8 cellular contexts compared by ENCODE assay signal in the genomic region with DNA sequence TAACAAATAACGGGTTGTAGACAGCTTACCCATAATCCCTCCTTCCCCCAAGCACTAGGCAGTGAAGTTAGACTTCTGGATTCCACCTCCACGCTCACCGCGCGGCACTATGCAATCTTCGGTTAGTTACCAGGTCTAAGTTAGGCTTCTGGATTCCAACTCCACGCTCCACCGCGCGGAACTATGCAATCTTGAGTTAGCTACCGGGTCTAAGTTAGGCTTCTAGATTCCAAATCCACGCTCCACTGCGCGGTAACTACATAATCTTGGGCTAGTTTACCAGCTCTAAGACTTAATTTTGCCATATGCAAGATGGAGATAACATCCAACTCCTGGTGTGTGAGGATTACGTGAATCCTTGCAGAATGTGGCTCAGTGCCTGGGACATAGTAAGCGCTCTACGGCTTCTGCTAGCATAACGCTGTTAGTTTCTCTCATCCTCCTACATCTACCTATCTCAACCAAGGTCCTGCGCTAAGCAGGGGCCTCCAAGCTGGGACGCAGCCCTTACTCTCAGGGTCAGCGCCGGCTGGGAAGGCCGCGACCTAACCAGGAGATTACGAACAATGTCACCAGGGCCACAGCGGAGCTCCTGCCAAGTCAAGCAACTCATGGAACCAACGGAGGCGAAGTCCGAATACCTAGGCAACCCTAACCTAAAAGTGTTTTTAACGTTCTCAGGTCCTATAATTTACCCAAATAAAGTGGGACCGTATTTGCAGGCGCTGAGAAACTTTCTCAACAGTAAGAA. TPM values are rescaled to one million over a fixed set of nuclear protein-coding genes. Genes with fewer than 3 reads are reported as not detected.
DNase-seq lines count a peak whose midpoint lies in the region; ATAC-seq and TF ChIP-seq lines count a peak whose summit lies in the region.

No MANE protein-coding gene starts in this region.

- H3K4me3 ChIP-seq in GM06990 (replicated peaks; ENCODE audit: low read depth, low read length) (peak overlapping the region; percentile 98), parathyroid adenoma (ENCODE audit: low read depth, low read length) (peak overlapping the region; percentile 95)
- peak overlapping the region; percentile 76 for H3K4me3 ChIP-seq in Jurkat, Clone E6-1 (ENCODE audit: low read length)

- peak overlapping the region; percentile 100 for H3K4me3 Mint-ChIP-seq in activated T-cell treated with anti-CD3 and anti-CD28 coated beads, Interleukin-2, amount 50 U/mL, for 4 hours

- H3K27me3 ChIP-seq in GM06990 (replicated peaks; ENCODE audit: control insufficient read depth, insufficient read depth, low read length) (no peaks in the 10 kb centered on the region), parathyroid adenoma (ENCODE audit: control insufficient read depth, insufficient read depth, low read length) (no peaks in the 10 kb centered on the region)

- H3K36me3 ChIP-seq in GM06990 (ENCODE audit: control insufficient read depth, insufficient read depth, low read length) (peaks cover 19% of the 10 kb centered on the region), parathyroid adenoma (ENCODE audit: control insufficient read depth, insufficient read depth, low read length) (no peaks in the 10 kb centered on the region)

- ATAC-seq in GM21723 (IDR thresholded peaks at IDR 0.05; ENCODE audit: unreplicated experiment), result peak; percentile 25
- ATAC-seq in activated T-cell treated with anti-CD3 and anti-CD28 coated beads, Interleukin-2, amount 50 U/mL, for 4 hours, result peak; percentile 29 to 33

- peaks cover 12% of the 10 kb centered on the region for H3K79me2 ChIP-seq in parathyroid adenoma

- H3K4me1 ChIP-seq in parathyroid adenoma, result peaks cover 14% of the 10 kb centered on the region

- DNase-seq in GM06990 (ENCODE audit: extremely low read depth, insufficient read length) (no peak), germinal center (ENCODE audit: low spot score) (peak; percentile 37), SW 1271 (lab: John Stamatoyannopoulos, UW) (no peak), NCI-H1105 treated with DMSO at 0.1 percent for 48 hours (lab: John Stamatoyannopoulos, UW) (no peak)
- peak; percentile 44 for DNase-seq in Jurkat, Clone E6-1 (ENCODE audit: low read depth, low spot score)
- no peak for DNase-seq in activated T-cell treated with anti-CD3 and anti-CD28 coated beads, Interleukin-2, amount 50 U/mL, for 4 hours

- H3K27ac ChIP-seq in parathyroid adenoma, result peak overlapping the region; percentile 86

- peaks cover 33% of the 10 kb centered on the region for H3K36me3 Mint-ChIP-seq in activated T-cell treated with anti-CD3 and anti-CD28 coated beads, Interleukin-2, amount 50 U/mL, for 4 hours (ENCODE audit: insufficient read depth)

- H3K9ac ChIP-seq in parathyroid adenoma, result no peak overlapping the region

- H3K4me2 ChIP-seq in parathyroid adenoma (ENCODE audit: low read length), result peak overlapping the region; percentile 99

- no peaks in the 10 kb centered on the region for H3K9me3 Mint-ChIP-seq in activated T-cell treated with anti-CD3 and anti-CD28 coated beads, Interleukin-2, amount 50 U/mL, for 4 hours

- H3K27me3 Mint-ChIP-seq in activated T-cell treated with anti-CD3 and anti-CD28 coated beads, Interleukin-2, amount 50 U/mL, for 4 hours (ENCODE audit: low read depth), result no peaks in the 10 kb centered on the region

- peaks cover 4% of the 10 kb centered on the region for H3K9me3 ChIP-seq in parathyroid adenoma (ENCODE audit: control insufficient read depth, low read length)

- TF ChIP-seq CTCF in GM06990 (IDR thresholded peaks at IDR 0.05; ENCODE audit: insufficient read depth, low read length, poor library complexity, severe bottlenecking), result no peak
- no peak for TF ChIP-seq CTCF in parathyroid adenoma (IDR thresholded peaks at IDR 0.05)

- peak overlapping the region; percentile 79 for H2AFZ ChIP-seq in parathyroid adenoma

- peaks cover 28% of the 10 kb centered on the region for H3K4me1 Mint-ChIP-seq in activated T-cell treated with anti-CD3 and anti-CD28 coated beads, Interleukin-2, amount 50 U/mL, for 4 hours (ENCODE audit: low read depth)

RNA-seq across cellular contexts. Expression of a gene that starts 0.5 kb away (rescaled TPM):
- 3,769 TPM for polyA plus RNA-seq in Jurkat, Clone E6-1 (2012; ENCODE audit: insufficient read depth, insufficient read length)
- total RNA-seq in activated T-cell treated with anti-CD3 and anti-CD28 coated beads, Interleukin-2, amount 50 U/mL, for 4 hours, result 1,000 to 10,000 TPM; 3,232 to 3,343 (median 3,252) TPM

RNA-seq across cellular contexts. Expression of a gene that starts 38.0 kb away (rescaled TPM):
- polyA plus RNA-seq in Jurkat, Clone E6-1 (2012; ENCODE audit: insufficient read depth, insufficient read length), result 65.6 TPM
- total RNA-seq in activated T-cell treated with anti-CD3 and anti-CD28 coated beads, Interleukin-2, amount 50 U/mL, for 4 hours, result 1 to 10 TPM; 3.4 to 3.7 (median 3.5) TPM

Comparison
In these comparisons a context has a peak if more than half of its experiments do, and no peak if none do; other contexts are left out.
1. DNase-seq: peak in Jurkat, Clone E6-1 (single experiment) and germinal center (single experiment); none in GM06990 (single experiment), activated T-cell treated with anti-CD3 and anti-CD28 coated beads, Interleukin-2, amount 50 U/mL, for 4 hours (single experiment), SW 1271 (0 of 2) and NCI-H1105 treated with DMSO at 0.1 percent for 48 hours (single experiment).
2. Peak in every context shown above with its lines, with median percentiles within 50 percentile points of each other: H3K4me3 ChIP-seq.